20 cellular contexts compared by ENCODE assay signal in the genomic region with DNA sequence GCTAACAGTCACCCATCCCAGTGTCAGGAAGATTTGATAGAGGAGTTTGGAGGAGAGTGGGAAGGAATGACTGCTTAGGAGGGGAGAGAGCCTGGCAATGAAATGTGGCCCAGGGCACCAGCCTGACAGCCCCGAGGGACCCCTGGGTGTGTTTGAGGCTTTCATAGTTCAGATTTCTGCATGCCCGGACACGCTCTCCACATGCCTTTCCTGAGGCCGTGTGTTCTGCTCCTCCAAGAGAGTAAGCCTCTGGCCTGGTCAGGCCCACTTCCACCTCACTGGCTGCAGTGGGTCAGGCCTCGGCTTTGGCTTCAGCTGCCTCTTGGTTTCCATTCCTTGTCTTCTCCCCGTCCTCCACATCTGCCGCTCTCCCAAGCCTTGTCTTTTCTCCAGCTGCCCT.
DNase-seq lines count a peak whose midpoint lies in the region; ATAC-seq, FAIRE-seq and TF ChIP-seq lines count a peak whose summit lies in the region.
"Had no signal": no experiment of that assay in that cellular context is flagged by ENCODE, and none has a peak within 500 bp of the region (broad histone marks: within the 10 kb centered on the region; RNA-seq: fewer than 3 reads in every experiment).

No MANE protein-coding gene starts in this region.

- no peak for FAIRE-seq in urothelium cell line (lab: Jason Lieb, UNC)

- H4K91ac ChIP-seq in IMR-90 (ENCODE audit: insufficient read depth, low read depth, low read length) = no peak overlapping the region

- H3K4me3 ChIP-seq in BLaER1 treated with 17β-estradiol and CSF1 and Interleukin-3, amounts not matched to agents 10 nM and 100 nM = no peak overlapping the region
- no peak overlapping the region for H3K4me3 ChIP-seq in IMR-90 (ENCODE audit: insufficient read depth, low read depth, low read length)
- no peak overlapping the region for H3K4me3 ChIP-seq in mammary epithelial cell (replicated peaks in 1 of 3; ENCODE audit: insufficient read depth in 1 of 3, low read depth in 2 of 3, low read length in 3 of 3)
- no peak overlapping the region for H3K4me3 ChIP-seq in osteoblast (ENCODE audit: insufficient read depth, low read length)
- H3K4me3 ChIP-seq: esophagus squamous epithelium, GM23248, right atrium auricular region had no signal

- TF ChIP-seq POLR2A in IMR-90 (IDR thresholded peaks at IDR 0.05; ENCODE audit: low read depth, low read length) = no peak

- H3K27ac ChIP-seq in BLaER1 treated with 17β-estradiol and CSF1 and Interleukin-3, amounts not matched to agents 10 nM and 100 nM = peak overlapping the region in 3 of 11 experiments; percentile 3 to 48 (median 22); a peak in 3 of 22 replicates
- H3K27ac ChIP-seq in IMR-90 (ENCODE audit: insufficient read depth, low read length) (no peak overlapping the region), mammary epithelial cell (ENCODE audit: insufficient read depth, low read depth, low read length) (no peak overlapping the region), osteoblast (ENCODE audit: low read depth, low read length) (no peak overlapping the region)
- H3K27ac ChIP-seq: esophagus squamous epithelium, GM23248, right atrium auricular region had no signal

- ATAC-seq in IMR-90 (ENCODE audit: low read depth) (no peak), HG02763 (IDR thresholded peaks at IDR 0.05; ENCODE audit: unreplicated experiment) (no peak)
- ATAC-seq: activated T-helper 17 cell treated with anti-CD3 and anti-CD28 coated beads, Interleukin-2, amount 50 U/mL, for 72 hours had no signal

- TF ChIP-seq CTCF in IMR-90 (conservative IDR thresholded peaks at IDR 0.05; ENCODE audit: low read depth, low read length) (no peak), mammary epithelial cell (conservative IDR thresholded peaks at IDR 0.05 in 1 of 2, IDR thresholded peaks at IDR 0.05 in 1 of 2; ENCODE audit: extremely low read depth in 1 of 2, insufficient read depth in 1 of 2, low read depth in 1 of 2, low read length in 2 of 2) (no peak), osteoblast (IDR thresholded peaks at IDR 0.05; ENCODE audit: extremely low read depth, low read depth, low read length) (no peak)

- TF ChIP-seq RAD21 in IMR-90 (IDR thresholded peaks at IDR 0.05; ENCODE audit: low read length) = no peak

- peaks cover 2 to 4% of the 10 kb centered on the region in 2 experiments; a peak in 1 of 4 replicates for H3K79me1 ChIP-seq in IMR-90 (ENCODE audit: low read depth in 1 of 2, low read length in 2 of 2)

- peaks cover 7 to 14% (median 12%) of the 10 kb centered on the region in 11 experiments; a peak in 17 of 22 replicates for H3K9me3 ChIP-seq in BLaER1 treated with 17β-estradiol and CSF1 and Interleukin-3, amounts not matched to agents 10 nM and 100 nM (replicated peaks in 1 of 11)
- H3K9me3 ChIP-seq in IMR-90 (ENCODE audit: control insufficient read depth, insufficient read depth, low read length) (peaks cover 4% of the 10 kb centered on the region; the same call in 1 of the 2 replicates), mammary epithelial cell (replicated peaks; ENCODE audit: insufficient read depth, low read length) (no peaks in the 10 kb centered on the region), osteoblast (ENCODE audit: low read depth, low read length) (no peaks in the 10 kb centered on the region)
- H3K9me3 ChIP-seq: esophagus squamous epithelium, right atrium auricular region had no signal

- POLR2A ChIA-PET in IMR-90 (lab: Charles Lee; ENCODE audit: unreplicated experiment) = no interaction called here

- 89% methylated on average over 4 of the region's 7 CpGs; no CpG with 5 or more reads in 1 of the 2 experiments for WGBS in IMR-90 (ENCODE audit: extremely low coverage in 2 of 2, insufficient read length in 1 of 2), 2 experiments
- WGBS in mammary epithelial cell (ENCODE audit: low coverage, missing lambda C conversion rate) = 48% methylated on average over 3 of the region's 7 CpGs

- H2BK120ac ChIP-seq in IMR-90 (ENCODE audit: low read depth, low read length) = no peak overlapping the region

- no peak overlapping the region for H3K14ac ChIP-seq in IMR-90 (replicated peaks; ENCODE audit: low read depth, low read length)

- DNase-seq in IMR-90 (no peak), mammary epithelial cell (peak; percentile 33), myocyte (ENCODE audit: low read depth) (peak; percentile 89), osteoblast (ENCODE audit: insufficient read length, low spot score, missing footprints) (no peak), urothelium cell line (ENCODE audit: low spot score) (no peak)
- no peak for DNase-seq in activated CD4-positive, alpha-beta T cell treated with anti-CD3 and anti-CD28 coated beads, Interleukin-2, amount 50 U/mL, for 4 hours
- DNase-seq: activated B cell treated with CpG ODN at 0.5 μM for 24 hours, esophagus squamous epithelium, GF-D8, GM23248, immature natural killer cell, Karpas-422, NCI-H1105 treated with DMSO at 0.1 percent for 48 hours, NCI-H345, Right ventricle myocardium superior, T-helper 1 cell had no signal

- H2AK5ac ChIP-seq in IMR-90 (ENCODE audit: low read depth, low read length) = no peak overlapping the region

- H4K8ac ChIP-seq in IMR-90 (ENCODE audit: low read depth in 2 of 2, low read length in 2 of 2) = no peak overlapping the region

- H2BK15ac ChIP-seq in IMR-90 (ENCODE audit: low read depth, low read length) = no peak overlapping the region

- H4K20me1 ChIP-seq in BLaER1 treated with 17β-estradiol and CSF1 and Interleukin-3, amounts not matched to agents 10 nM and 100 nM = peaks cover 0 to 48% (median 0%) of the 10 kb centered on the region in 11 experiments; a peak in 6 of 22 replicates
- H4K20me1 ChIP-seq in IMR-90 (ENCODE audit: insufficient read depth, low read length) (no peaks in the 10 kb centered on the region), mammary epithelial cell (ENCODE audit: insufficient read depth, low read length) (no peaks in the 10 kb centered on the region), osteoblast (ENCODE audit: insufficient read depth, low read length) (peaks cover 6% of the 10 kb centered on the region)

- H3K79me2 ChIP-seq in mammary epithelial cell (ENCODE audit: insufficient read depth, low read length) = peaks cover 52% of the 10 kb centered on the region
- peaks cover 6% of the 10 kb centered on the region for H3K79me2 ChIP-seq in osteoblast (ENCODE audit: insufficient read depth, low read length)

- H2BK20ac ChIP-seq in IMR-90 (ENCODE audit: low read depth, low read length) = no peak overlapping the region

- no peaks in the 10 kb centered on the region for H3K27me3 ChIP-seq in BLaER1 treated with 17β-estradiol and CSF1 and Interleukin-3, amounts not matched to agents 10 nM and 100 nM
- H3K27me3 ChIP-seq in IMR-90 (ENCODE audit: control insufficient read depth, insufficient read depth, low read length) (no peaks in the 10 kb centered on the region), mammary epithelial cell (ENCODE audit: insufficient read depth, low read length) (no peaks in the 10 kb centered on the region), osteoblast (ENCODE audit: insufficient read depth, low read length) (no peaks in the 10 kb centered on the region)
- H3K27me3 ChIP-seq: esophagus squamous epithelium, right atrium auricular region had no signal

- no peak overlapping the region for H2AK9ac ChIP-seq in IMR-90 (replicated peaks; ENCODE audit: low read depth, low read length, poor library complexity)

- dilution Hi-C loops in IMR-90 (cut with HindIII; ENCODE audit: low sequenced_read_pairs, unreplicated experiment) (no loop called here), mammary epithelial cell (cut with HindIII; ENCODE audit: low sequenced_read_pairs) (no loop called here)

- H3K36me3 ChIP-seq in BLaER1 treated with 17β-estradiol and CSF1 and Interleukin-3, amounts not matched to agents 10 nM and 100 nM = peaks cover 4 to 33% (median 17%) of the 10 kb centered on the region in 11 experiments; a peak in 19 of 22 replicates
- 0 out of 2 replicates have a peak, but pooled peaks cover 1% of the 10 kb centered on the region for H3K36me3 ChIP-seq in IMR-90 (ENCODE audit: control insufficient read depth, insufficient read depth, low read length)
- peaks cover 3% of the 10 kb centered on the region for H3K36me3 ChIP-seq in mammary epithelial cell (ENCODE audit: insufficient read depth, low read length)
- H3K36me3 ChIP-seq in osteoblast (ENCODE audit: insufficient read depth, low read length) = no peaks in the 10 kb centered on the region
- H3K36me3 ChIP-seq: right atrium auricular region had no signal

- peaks cover 0 to 24% (median 18%) of the 10 kb centered on the region in 10 experiments; a peak in 19 of 20 replicates for H3K4me1 ChIP-seq in BLaER1 treated with 17β-estradiol and CSF1 and Interleukin-3, amounts not matched to agents 10 nM and 100 nM
- H3K4me1 ChIP-seq in IMR-90 (ENCODE audit: control insufficient read depth, insufficient read depth, low read length) = peaks cover 2% of the 10 kb centered on the region
- H3K4me1 ChIP-seq in mammary epithelial cell (ENCODE audit: insufficient read depth, low read length) = peaks cover 36% of the 10 kb centered on the region
- H3K4me1 ChIP-seq in osteoblast (ENCODE audit: insufficient read depth, low read length) = peaks cover 8% of the 10 kb centered on the region

- CTCF ChIA-PET in IMR-90 (lab: Yijun Ruan, JAX) (no interaction called here), mammary epithelial cell (lab: Charles Lee; ENCODE audit: low non-redundant PET) (no interaction called here)

- peak overlapping the region in 9 of 11 experiments; percentile 29 to 55 (median 52); a peak in 17 of 22 replicates for H3K4me2 ChIP-seq in BLaER1 treated with 17β-estradiol and CSF1 and Interleukin-3, amounts not matched to agents 10 nM and 100 nM
- H3K4me2 ChIP-seq in IMR-90 (ENCODE audit: low read depth, low read length) = no peak overlapping the region
- peak overlapping the region; percentile 38 for H3K4me2 ChIP-seq in mammary epithelial cell (ENCODE audit: insufficient read depth, low read depth, low read length)
- H3K4me2 ChIP-seq in osteoblast (ENCODE audit: insufficient read depth, low read length) = no peak overlapping the region

- H2AFZ ChIP-seq in IMR-90 (replicated peaks; ENCODE audit: low read length, poor library complexity) (peak overlapping the region; percentile 37), mammary epithelial cell (ENCODE audit: low read depth, low read length) (peak overlapping the region; percentile 56), osteoblast (ENCODE audit: low read length) (no peak overlapping the region)
- H2AFZ ChIP-seq: GM23248 had no signal

- H3K4ac ChIP-seq in IMR-90 (ENCODE audit: low read depth, low read length) = peak overlapping the region; percentile 11; the same call in 1 of the 2 replicates

- BruUV-seq in IMR-90 (replicated peaks; lab: Mats Ljungman, UMichigan) = no TSS peak
- BruUV-seq in mammary epithelial cell (replicated peaks; lab: Mats Ljungman, UMichigan) = no TSS peak

- in situ Hi-C loops in IMR-90 (cut with MboI; ENCODE audit: low sequenced_read_pairs) (no loop called here), mammary epithelial cell (cut with MboI; ENCODE audit: low sequenced_read_pairs in 2 of 2) (no loop called here)

- no peak overlapping the region for H3K56ac ChIP-seq in IMR-90 (ENCODE audit: extremely low read depth, insufficient read depth, low read length)

- H2BK5ac ChIP-seq in IMR-90 (ENCODE audit: low read depth, low read length, poor library complexity, severe bottlenecking) = no peak overlapping the region

- intact Hi-C loops in IMR-90 (cut with micrococcal nuclease) (no loop called here), mammary epithelial cell (cut with micrococcal nuclease) (loop anchor here (5.0 kb wide), 1 partner anchor 61 kb away; no protein-coding TSS in a partner anchor)

- no peak overlapping the region for H3K9ac ChIP-seq in BLaER1 treated with 17β-estradiol and CSF1 and Interleukin-3, amounts not matched to agents 10 nM and 100 nM
- H3K9ac ChIP-seq in IMR-90 (ENCODE audit: low read depth, low read length) (no peak overlapping the region), mammary epithelial cell (ENCODE audit: insufficient read depth, low read length) (no peak overlapping the region)
- H3K9ac ChIP-seq: GM23248 had no signal

- no peak overlapping the region for H3K23ac ChIP-seq in IMR-90 (ENCODE audit: low read depth, low read length)

- peaks cover 3% of the 10 kb centered on the region; the same call in 1 of the 2 replicates for H3K9me1 ChIP-seq in IMR-90 (ENCODE audit: insufficient read depth, low read length)

- peak overlapping the region; percentile 44; the same call in 1 of the 2 replicates for H3K18ac ChIP-seq in IMR-90 (ENCODE audit: low read depth, low read length)

- no peak overlapping the region for H4K5ac ChIP-seq in IMR-90 (ENCODE audit: low read depth, low read length)

Comparison
In these comparisons a context has a peak if more than half of its experiments do, and no peak if none do; other contexts are left out.
1. H3K4me2 ChIP-seq: peak in BLaER1 treated with 17β-estradiol and CSF1 and Interleukin-3, amounts not matched to agents 10 nM and 100 nM (9 of 11) and mammary epithelial cell (single experiment); none in IMR-90 (single experiment) and osteoblast (single experiment).
2. DNase-seq: peak in mammary epithelial cell (single experiment) and myocyte (single experiment); none in IMR-90 (single experiment), osteoblast (single experiment), activated CD4-positive, alpha-beta T cell treated with anti-CD3 and anti-CD28 coated beads, Interleukin-2, amount 50 U/mL, for 4 hours (0 of 2) and urothelium cell line (single experiment).